1 cellular context compared by ENCODE assay signal in the genomic region with DNA sequence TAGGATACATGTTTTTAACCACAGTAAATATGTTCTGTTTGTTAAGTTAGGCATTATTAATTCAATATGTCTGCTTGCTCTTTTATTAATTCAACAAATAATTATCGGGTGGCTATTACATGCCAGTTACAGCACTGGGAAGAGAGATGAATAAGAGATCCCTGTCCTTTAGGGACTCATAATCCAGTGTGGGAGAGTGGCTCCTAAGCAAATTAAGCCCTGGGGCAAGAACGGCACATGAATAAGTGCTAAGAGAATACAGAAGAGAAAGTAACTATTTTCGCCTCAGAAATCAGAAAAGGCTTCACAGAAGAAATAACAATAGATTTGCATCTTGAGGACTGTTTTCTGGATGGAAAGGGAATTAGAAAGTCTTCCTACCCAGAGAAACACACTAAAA.
TF ChIP-seq lines count a peak whose summit lies in the region.

No MANE protein-coding gene starts in this region.

TF ChIP-seq in liver, 16 proteins besides CTCF, POLR2A, EP300 and RAD21 (continued from another document):
- TF ChIP-seq, protein P1, sequence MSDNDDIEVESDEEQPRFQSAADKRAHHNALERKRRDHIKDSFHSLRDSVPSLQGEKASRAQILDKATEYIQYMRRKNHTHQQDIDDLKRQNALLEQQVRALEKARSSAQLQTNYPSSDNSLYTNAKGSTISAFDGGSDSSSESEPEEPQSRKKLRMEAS (IDR thresholded peaks at IDR 0.05): no peak
- TF ChIP-seq YY1 (IDR thresholded peaks at IDR 0.05) (no peak), RXRA (IDR thresholded peaks at IDR 0.05) (no peak)
- TF ChIP-seq, protein P2, sequence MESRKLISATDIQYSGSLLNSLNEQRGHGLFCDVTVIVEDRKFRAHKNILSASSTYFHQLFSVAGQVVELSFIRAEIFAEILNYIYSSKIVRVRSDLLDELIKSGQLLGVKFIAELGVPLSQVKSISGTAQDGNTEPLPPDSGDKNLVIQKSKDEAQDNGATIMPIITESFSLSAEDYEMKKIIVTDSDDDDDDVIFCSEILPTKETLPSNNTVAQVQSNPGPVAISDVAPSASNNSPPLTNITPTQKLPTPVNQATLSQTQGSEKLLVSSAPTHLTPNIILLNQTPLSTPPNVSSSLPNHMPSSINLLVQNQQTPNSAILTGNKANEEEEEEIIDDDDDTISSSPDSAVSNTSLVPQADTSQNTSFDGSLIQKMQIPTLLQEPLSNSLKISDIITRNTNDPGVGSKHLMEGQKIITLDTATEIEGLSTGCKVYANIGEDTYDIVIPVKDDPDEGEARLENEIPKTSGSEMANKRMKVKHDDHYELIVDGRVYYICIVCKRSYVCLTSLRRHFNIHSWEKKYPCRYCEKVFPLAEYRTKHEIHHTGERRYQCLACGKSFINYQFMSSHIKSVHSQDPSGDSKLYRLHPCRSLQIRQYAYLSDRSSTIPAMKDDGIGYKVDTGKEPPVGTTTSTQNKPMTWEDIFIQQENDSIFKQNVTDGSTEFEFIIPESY (IDR thresholded peaks at IDR 0.05): no peak
